Comparison of ENCODE assay signal across 8 cellular contexts in genomic region chr14:54440870-54441868, GRCh38. TPM values are rescaled to one million over a fixed set of nuclear protein-coding genes. Genes with fewer than 3 reads are reported as not detected.
DNase-seq lines count a peak whose midpoint lies in the region; ATAC-seq and TF ChIP-seq lines count a peak whose summit lies in the region.

Gene CNIH1, minus strand, starts transcription at chr14:54441374. Its CDS starts 47 bp downstream, at chr14:54441327.

- peak; percentile 88 for TF ChIP-seq CTCF in LNCaP clone FGC (IDR thresholded peaks at IDR 0.05; ENCODE audit: control insufficient read depth, extremely low read depth, insufficient read depth)
- peak; percentile 96 for TF ChIP-seq CTCF in RWPE1 (conservative IDR thresholded peaks at IDR 0.05; ENCODE audit: low read depth)
- peak; percentile 69 for TF ChIP-seq CTCF in fibroblast of pulmonary artery (IDR thresholded peaks at IDR 0.05; ENCODE audit: low read length, missing control alignments)
- peak; percentile 97 for TF ChIP-seq CTCF in nephron (IDR thresholded peaks at IDR 0.05; ENCODE audit: unreplicated experiment in 3 of 3)

- H3K36me3 Mint-ChIP-seq in activated T-helper 2 cell treated with anti-CD3 and anti-CD28 coated beads, Interferon-gamma antibody, Interleukin-2, Interleukin-4, amounts not matched to agents 10 μg/mL and 5 μg/mL and 100 μg/mL, durations not matched to agents 14 hours and 24 hours and 36 hours (ENCODE audit: low read depth) = peaks cover 34% of the 10 kb centered on the region
- peaks cover 6% of the 10 kb centered on the region for H3K36me3 Mint-ChIP-seq in nephron (ENCODE audit: low read depth)

- peak within 1 kb of the TSS; percentile 98 for H3K27ac ChIP-seq in RWPE1

- intact Hi-C loops in activated T-helper 2 cell treated with anti-CD3 and anti-CD28 coated beads, Interferon-gamma antibody, Interleukin-2, Interleukin-4, amounts not matched to agents 10 μg/mL and 5 μg/mL and 100 μg/mL, durations not matched to agents 14 hours and 24 hours and 36 hours (cut with micrococcal nuclease) = loop anchor here (1.0 to 5.0 kb wide), 5 partner anchors 48 to 1289 kb away; partner anchors contain the start of genes CGRRF1, DDHD1 and GMFB

- no peaks in the 10 kb centered on the region for H3K9me3 Mint-ChIP-seq in activated T-helper 2 cell treated with anti-CD3 and anti-CD28 coated beads, Interferon-gamma antibody, Interleukin-2, Interleukin-4, amounts not matched to agents 10 μg/mL and 5 μg/mL and 100 μg/mL, durations not matched to agents 14 hours and 24 hours and 36 hours
- H3K9me3 Mint-ChIP-seq in nephron = no peaks in the 10 kb centered on the region
- no peaks in the 10 kb centered on the region for H3K9me3 Mint-ChIP-seq in stimulated activated naive CD8-positive, alpha-beta T cell treated with anti-CD3 and anti-CD28 coated beads, Interleukin-15, amount 100 ng/mL, for 72 hours

- DNase-seq in ELF-1 (ENCODE audit: low read depth, low spot score) (peak; percentile 94), H4 (ENCODE audit: low spot score) (peak; percentile 84), LNCaP clone FGC (ENCODE audit: low read depth) (peak; percentile 76), RWPE1 (ENCODE audit: low spot score) (peak; percentile 95), fibroblast of pulmonary artery (ENCODE audit: low read depth) (peak; percentile 92)
- DNase-seq in activated T-helper 2 cell treated with anti-CD3 and anti-CD28 coated beads, Interferon-gamma antibody, Interleukin-2, Interleukin-4, amounts not matched to agents 10 μg/mL and 5 μg/mL and 100 μg/mL, durations not matched to agents 14 hours and 24 hours and 36 hours (ENCODE audit: low spot score) = peak; percentile 90
- DNase-seq in stimulated activated naive CD8-positive, alpha-beta T cell treated with anti-CD3 and anti-CD28 coated beads, Interleukin-15, amount 100 ng/mL, for 72 hours = peak; percentile 93 to 95

- H3K4me3 ChIP-seq in LNCaP clone FGC (ENCODE audit: low read depth, low read length) (peak within 1 kb of the TSS; percentile 76), fibroblast of pulmonary artery (replicated peaks; ENCODE audit: low read depth, low read length) (peak within 1 kb of the TSS; percentile 87)

- peak within 1 kb of the TSS; percentile 97 for H3K27ac Mint-ChIP-seq in activated T-helper 2 cell treated with anti-CD3 and anti-CD28 coated beads, Interferon-gamma antibody, Interleukin-2, Interleukin-4, amounts not matched to agents 10 μg/mL and 5 μg/mL and 100 μg/mL, durations not matched to agents 14 hours and 24 hours and 36 hours
- H3K27ac Mint-ChIP-seq in nephron = peak within 1 kb of the TSS; percentile 95 to 99 (median 99)
- H3K27ac Mint-ChIP-seq in stimulated activated naive CD8-positive, alpha-beta T cell treated with anti-CD3 and anti-CD28 coated beads, Interleukin-15, amount 100 ng/mL, for 72 hours = peak within 1 kb of the TSS; percentile 98 to 99

- H3K4me3 Mint-ChIP-seq in activated T-helper 2 cell treated with anti-CD3 and anti-CD28 coated beads, Interferon-gamma antibody, Interleukin-2, Interleukin-4, amounts not matched to agents 10 μg/mL and 5 μg/mL and 100 μg/mL, durations not matched to agents 14 hours and 24 hours and 36 hours (ENCODE audit: low read depth) = peak within 1 kb of the TSS; percentile 95
- peak within 1 kb of the TSS; percentile 96 to 98 (median 97) for H3K4me3 Mint-ChIP-seq in nephron
- peak within 1 kb of the TSS; percentile 86 to 93 for H3K4me3 Mint-ChIP-seq in stimulated activated naive CD8-positive, alpha-beta T cell treated with anti-CD3 and anti-CD28 coated beads, Interleukin-15, amount 100 ng/mL, for 72 hours

- CTCF ChIA-PET in RWPE1 (lab: Yijun Ruan, JAX) = interaction anchor here (1.0 kb wide), 1 partner anchor 42 kb away, joined by 4 read pairs; no protein-coding TSS in a partner anchor

- peak; percentile 97 for ATAC-seq in stimulated activated naive CD8-positive, alpha-beta T cell treated with anti-CD3 and anti-CD28 coated beads, Interleukin-15, amount 100 ng/mL, for 72 hours

- peaks cover 5% of the 10 kb centered on the region for H3K27me3 Mint-ChIP-seq in activated T-helper 2 cell treated with anti-CD3 and anti-CD28 coated beads, Interferon-gamma antibody, Interleukin-2, Interleukin-4, amounts not matched to agents 10 μg/mL and 5 μg/mL and 100 μg/mL, durations not matched to agents 14 hours and 24 hours and 36 hours (ENCODE audit: low read depth)
- no peaks in the 10 kb centered on the region for H3K27me3 Mint-ChIP-seq in nephron (ENCODE audit: low read depth)
- H3K27me3 Mint-ChIP-seq in stimulated activated naive CD8-positive, alpha-beta T cell treated with anti-CD3 and anti-CD28 coated beads, Interleukin-15, amount 100 ng/mL, for 72 hours = peaks cover 2% of the 10 kb centered on the region

- POLR2A ChIA-PET in RWPE1 (lab: Yijun Ruan, JAX; ENCODE audit: low non-redundant PET) = interaction anchor here (0.5 kb wide), 1 partner anchor 10 kb away, joined by 4 read pairs; no protein-coding TSS in a partner anchor

- H3K4me1 Mint-ChIP-seq in activated T-helper 2 cell treated with anti-CD3 and anti-CD28 coated beads, Interferon-gamma antibody, Interleukin-2, Interleukin-4, amounts not matched to agents 10 μg/mL and 5 μg/mL and 100 μg/mL, durations not matched to agents 14 hours and 24 hours and 36 hours (ENCODE audit: low read depth) = peaks cover 47% of the 10 kb centered on the region
- H3K4me1 Mint-ChIP-seq in nephron = peaks cover 62% of the 10 kb centered on the region
- H3K4me1 Mint-ChIP-seq in stimulated activated naive CD8-positive, alpha-beta T cell treated with anti-CD3 and anti-CD28 coated beads, Interleukin-15, amount 100 ng/mL, for 72 hours = peaks cover 52% of the 10 kb centered on the region

RNA-seq across cellular contexts. Expression of gene CNIH1, which starts in this region (rescaled TPM):
- 265 and 370 TPM in 2 replicates for total RNA-seq in H4 (2014; rRNA removed; shearing (Covaris generic))
- 113 and 115 TPM in 2 replicates for total RNA-seq in activated T-helper 2 cell treated with anti-CD3 and anti-CD28 coated beads, Interferon-gamma antibody, Interleukin-2, Interleukin-4, amounts not matched to agents 10 μg/mL and 5 μg/mL and 100 μg/mL, durations not matched to agents 14 hours and 24 hours and 36 hours

Comparison
In these comparisons a context has a peak if more than half of its experiments do, and no peak if none do; other contexts are left out.
1. Peak in every context shown above with its lines: DNase-seq, ATAC-seq, H3K4me3 ChIP-seq and H3K27ac ChIP-seq.